ENCODE assay signal across 30 cellular contexts in the genomic region with DNA sequence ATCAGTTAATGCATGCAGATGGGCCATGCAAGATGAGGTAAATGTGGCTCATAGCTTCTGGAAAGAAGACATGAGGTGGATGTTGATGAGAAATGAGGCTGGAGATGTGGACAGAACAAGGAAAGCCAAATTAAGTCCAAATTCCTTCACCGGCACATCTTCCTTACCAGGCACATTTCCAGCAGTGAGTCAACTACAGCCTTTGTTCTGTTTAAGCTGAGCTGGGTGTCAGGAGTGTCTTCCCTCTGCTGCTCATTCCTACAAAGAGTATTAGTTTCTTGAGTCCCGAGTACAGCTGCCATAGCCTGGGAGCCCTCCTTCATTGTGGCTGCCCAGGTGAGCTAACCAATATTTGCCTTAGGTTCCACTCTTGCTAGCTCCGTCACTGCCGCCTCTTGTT.
A peak's percentile ranks its signal among the peaks of the same experiment; 100 is the strongest.
DNase-seq lines count a peak whose midpoint lies in the region; ATAC-seq and TF ChIP-seq lines count a peak whose summit lies in the region.
"Had no signal": no experiment of that assay in that cellular context is flagged by ENCODE, and none has a peak within 500 bp of the region (broad histone marks: within the 10 kb centered on the region; RNA-seq: fewer than 3 reads in every experiment).

No MANE protein-coding gene starts in this region.

- BruUV-seq in mammary epithelial cell (replicated peaks; lab: Mats Ljungman, UMichigan): no TSS peak

- no peak overlapping the region for H3K4me2 ChIP-seq in mammary epithelial cell (ENCODE audit: insufficient read depth, low read depth, low read length)
- H3K4me2 ChIP-seq: BLaER1 had no signal

- no peak for TF ChIP-seq CTCF in mammary epithelial cell (conservative IDR thresholded peaks at IDR 0.05 in 1 of 2, IDR thresholded peaks at IDR 0.05 in 1 of 2; ENCODE audit: extremely low read depth in 1 of 2, insufficient read depth in 1 of 2, low read depth in 1 of 2, low read length in 2 of 2)
- TF ChIP-seq CTCF in foreskin keratinocyte (conservative IDR thresholded peaks at IDR 0.05): peak; percentile 6

- no peak overlapping the region for H2AFZ ChIP-seq in mammary epithelial cell (ENCODE audit: low read depth, low read length)

- H3K9me3 ChIP-seq in mammary epithelial cell (replicated peaks; ENCODE audit: insufficient read depth, low read length): no peaks in the 10 kb centered on the region
- H3K9me3 ChIP-seq: BLaER1, heart right ventricle, lower lobe of right lung, Peyer's patch, psoas muscle, tibial nerve had no signal

- peaks cover 4% of the 10 kb centered on the region for H3K4me1 ChIP-seq in mammary epithelial cell (ENCODE audit: insufficient read depth, low read length)
- H3K4me1 ChIP-seq in foreskin keratinocyte: peaks cover 5% of the 10 kb centered on the region
- H3K4me1 ChIP-seq: BLaER1, heart right ventricle, lower lobe of right lung, Peyer's patch, psoas muscle, tibial nerve had no signal

- WGBS in mammary epithelial cell (ENCODE audit: low coverage, missing lambda C conversion rate): 61% methylated on average over 4 of the region's 4 CpGs

- H3K4me3 ChIP-seq in mammary epithelial cell (replicated peaks in 1 of 3; ENCODE audit: insufficient read depth in 1 of 3, low read depth in 2 of 3, low read length in 3 of 3): no peak overlapping the region
- H3K4me3 ChIP-seq: BLaER1, heart right ventricle, lower lobe of right lung, Peyer's patch, psoas muscle, tibial nerve had no signal

- CTCF ChIA-PET in mammary epithelial cell (lab: Charles Lee; ENCODE audit: low non-redundant PET): no interaction called here

- dilution Hi-C loops in mammary epithelial cell (cut with HindIII; ENCODE audit: low sequenced_read_pairs): no loop called here

- H3K27me3 ChIP-seq in mammary epithelial cell (ENCODE audit: insufficient read depth, low read length) (no peaks in the 10 kb centered on the region), foreskin keratinocyte (no peaks in the 10 kb centered on the region)
- H3K27me3 ChIP-seq: BLaER1, heart right ventricle, Peyer's patch, tibial nerve had no signal

- H3K79me2 ChIP-seq in mammary epithelial cell (ENCODE audit: insufficient read depth, low read length): no peaks in the 10 kb centered on the region

- peak; percentile 69 for DNase-seq in EH (ENCODE audit: low read depth)
- peak; percentile 16 for DNase-seq in HT1080 (ENCODE audit: low read depth)
- peak; percentile 10 for DNase-seq in mammary epithelial cell
- DNase-seq in foreskin keratinocyte: peak in 1 of 2 donors; percentile 41
- DNase-seq in NCI-H2107 treated with DMSO at 0.1 percent for 48 hours (lab: John Stamatoyannopoulos, UW; ENCODE audit: unreplicated experiment): no peak
- DNase-seq in Kasumi-1 (lab: John Stamatoyannopoulos, UW): no peak
- DNase-seq in NCI-H69 (lab: John Stamatoyannopoulos, UW): no peak
- DNase-seq: activated CD4-positive, alpha-beta T cell treated with anti-CD3 and anti-CD28 coated beads for 36 hours; activated T-cell treated with anti-CD3 and anti-CD28 coated beads for 4 hours; amniotic stem cell; DMS 273 treated with DMSO at 0.1 percent for 48 hours; heart right ventricle; KBM-7; lower lobe of right lung; natural killer cell; NCI-H1436; NCI-H2081; NCI-H345; NCI-H774; nucleus accumbens; Peyer's patch; psoas muscle; stimulated activated CD4-positive, alpha-beta T cell treated with anti-CD3 and anti-CD28 coated beads, Interleukin-12 subunit alpha, Interleukin-12 subunit beta, amount 100 ng/mL, for 4 hours; stimulated activated CD4-positive, alpha-beta T cell treated with anti-CD3 and anti-CD28 coated beads, Interleukin-4, amount 100 ng/mL, for 24 hours; SW 1271; T-helper 9 cell had no signal

- H3K27ac ChIP-seq in mammary epithelial cell (ENCODE audit: insufficient read depth, low read depth, low read length): no peak overlapping the region
- H3K27ac ChIP-seq in foreskin keratinocyte: no peak overlapping the region
- H3K27ac ChIP-seq: BLaER1, heart right ventricle, lower lobe of right lung, Peyer's patch, psoas muscle, tibial nerve had no signal

- no peaks in the 10 kb centered on the region for H3K36me3 ChIP-seq in mammary epithelial cell (ENCODE audit: insufficient read depth, low read length)
- H3K36me3 ChIP-seq: BLaER1, heart right ventricle, lower lobe of right lung, Peyer's patch, tibial nerve had no signal

- intact Hi-C loops in mammary epithelial cell (cut with micrococcal nuclease): no loop called here

- in situ Hi-C loops in mammary epithelial cell (cut with MboI; ENCODE audit: low sequenced_read_pairs in 2 of 2): no loop called here

- H4K20me1 ChIP-seq in mammary epithelial cell (ENCODE audit: insufficient read depth, low read length): no peaks in the 10 kb centered on the region
- H4K20me1 ChIP-seq: BLaER1 had no signal

- ATAC-seq in foreskin keratinocyte (peak; percentile 69), GM21723 (IDR thresholded peaks at IDR 0.05; ENCODE audit: unreplicated experiment) (no peak)
- ATAC-seq: activated CD4-positive, alpha-beta T cell treated with anti-CD3 and anti-CD28 coated beads for 36 hours; heart right ventricle; lower lobe of right lung; natural killer cell; psoas muscle; sciatic nerve had no signal

- H3K9ac ChIP-seq in mammary epithelial cell (ENCODE audit: insufficient read depth, low read length): no peak overlapping the region
- H3K9ac ChIP-seq: BLaER1 had no signal

Comparison
In these comparisons a context has a peak if more than half of its experiments do, and no peak if none do; other contexts are left out.
1. DNase-seq: peak in EH (single experiment), HT1080 (single experiment) and mammary epithelial cell (single experiment); none in NCI-H2107 treated with DMSO at 0.1 percent for 48 hours (single experiment), Kasumi-1 (0 of 2) and NCI-H69 (single experiment).